In the genomic region with DNA sequence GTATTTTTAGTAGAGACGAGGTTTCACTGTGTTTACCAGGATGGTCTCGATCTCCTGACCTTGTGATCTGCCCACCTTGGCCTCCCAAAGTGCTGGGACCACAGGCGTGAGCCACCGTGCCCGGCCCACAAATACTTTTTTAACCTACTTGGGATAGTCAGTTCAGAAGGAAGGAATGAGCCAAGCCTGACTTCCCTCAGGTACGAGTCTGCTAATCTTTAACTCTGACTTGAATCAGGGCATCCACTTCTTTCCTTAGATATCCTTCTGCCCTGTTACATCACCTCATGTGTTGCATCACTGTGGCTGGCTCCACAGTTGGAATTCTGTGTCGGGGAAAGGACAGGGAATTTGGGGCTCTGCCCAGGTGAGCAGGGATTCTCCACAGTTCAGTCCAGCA, we compare ENCODE assay signal across 1 cellular context.
TF ChIP-seq lines count a peak whose summit lies in the region.

No MANE protein-coding gene starts in this region.

TF ChIP-seq in HepG2, 621 proteins besides CTCF, POLR2A, EP300 and RAD21 (continued from another document and continues in another):
- no peak for TF ChIP-seq DZIP1 (CRISPR knock-in tag; IDR thresholded peaks at IDR 0.05)
- TF ChIP-seq YY1 (IDR thresholded peaks at IDR 0.05; ENCODE audit: insufficient read depth, insufficient replicate concordance, low read depth, low read length), result no peak
- no peak for TF ChIP-seq AHR (CRISPR knock-in tag; IDR thresholded peaks at IDR 0.05)
- TF ChIP-seq GPBP1L1 (CRISPR knock-in tag; IDR thresholded peaks at IDR 0.05), result no peak
- no peak for TF ChIP-seq MAFF (IDR thresholded peaks at IDR 0.05; ENCODE audit: low read depth, low read length)
- TF ChIP-seq ZNF432 (CRISPR knock-in tag; IDR thresholded peaks at IDR 0.05; ENCODE audit: borderline replicate concordance), result no peak
- no peak for TF ChIP-seq TCF12 (IDR thresholded peaks at IDR 0.05)
- TF ChIP-seq TCF12 (CRISPR knock-in tag; IDR thresholded peaks at IDR 0.05), result no peak
- TF ChIP-seq ZNF143 (CRISPR knock-in tag; IDR thresholded peaks at IDR 0.05), result no peak
- peak; percentile 78 for TF ChIP-seq RBAK (CRISPR knock-in tag; IDR thresholded peaks at IDR 0.05)
- no peak for TF ChIP-seq IKZF1 (IDR thresholded peaks at IDR 0.05)
- TF ChIP-seq ZNF768 (CRISPR knock-in tag; IDR thresholded peaks at IDR 0.05), result no peak
- no peak for TF ChIP-seq ZNF142 (CRISPR knock-in tag; IDR thresholded peaks at IDR 0.05)
- TF ChIP-seq STAT5B (CRISPR knock-in tag; IDR thresholded peaks at IDR 0.05), result no peak
- no peak for TF ChIP-seq HNRNPH1 (optimal IDR thresholded peaks at IDR 0.05; ENCODE audit: low read depth, low read length)
- TF ChIP-seq REXO4 (CRISPR knock-in tag; IDR thresholded peaks at IDR 0.05; ENCODE audit: borderline replicate concordance), result no peak
- TF ChIP-seq PAXIP1 (CRISPR knock-in tag; conservative IDR thresholded peaks at IDR 0.05), result peak; percentile 54
- no peak for TF ChIP-seq NAIF1 (CRISPR knock-in tag; IDR thresholded peaks at IDR 0.05; ENCODE audit: borderline replicate concordance)
- no peak for TF ChIP-seq ZBTB7B (CRISPR knock-in tag; IDR thresholded peaks at IDR 0.05)
- no peak for TF ChIP-seq ZFP90 (CRISPR knock-in tag; IDR thresholded peaks at IDR 0.05; ENCODE audit: borderline replicate concordance)
- TF ChIP-seq NFYB (CRISPR knock-in tag; IDR thresholded peaks at IDR 0.05), result no peak
- 0 out of 2 replicates have a peak, but pooled peaks have one; percentile 54 for TF ChIP-seq ZNF772 (CRISPR knock-in tag; IDR thresholded peaks at IDR 0.05)
- TF ChIP-seq SRF (IDR thresholded peaks at IDR 0.05; ENCODE audit: low read depth, low read length), result no peak
- TF ChIP-seq GATAD2A (CRISPR knock-in tag; IDR thresholded peaks at IDR 0.05), result peak; percentile 100
- TF ChIP-seq KAT7 (CRISPR knock-in tag; IDR thresholded peaks at IDR 0.05; ENCODE audit: borderline replicate concordance), result peak; percentile 32; the same call in 1 of the 2 replicates
- TF ChIP-seq SP4 (CRISPR knock-in tag; IDR thresholded peaks at IDR 0.05), result no peak
- TF ChIP-seq, protein P1, sequence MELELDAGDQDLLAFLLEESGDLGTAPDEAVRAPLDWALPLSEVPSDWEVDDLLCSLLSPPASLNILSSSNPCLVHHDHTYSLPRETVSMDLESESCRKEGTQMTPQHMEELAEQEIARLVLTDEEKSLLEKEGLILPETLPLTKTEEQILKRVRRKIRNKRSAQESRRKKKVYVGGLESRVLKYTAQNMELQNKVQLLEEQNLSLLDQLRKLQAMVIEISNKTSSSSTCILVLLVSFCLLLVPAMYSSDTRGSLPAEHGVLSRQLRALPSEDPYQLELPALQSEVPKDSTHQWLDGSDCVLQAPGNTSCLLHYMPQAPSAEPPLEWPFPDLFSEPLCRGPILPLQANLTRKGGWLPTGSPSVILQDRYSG (CRISPR knock-in tag; IDR thresholded peaks at IDR 0.05), result no peak
- no peak for TF ChIP-seq SRSF1 (optimal IDR thresholded peaks at IDR 0.05; ENCODE audit: low read depth, low read length)
- 0 out of 2 replicates have a peak, but pooled peaks have one; percentile 47 for TF ChIP-seq POGZ (CRISPR knock-in tag; IDR thresholded peaks at IDR 0.05)
- TF ChIP-seq FOXJ3 (CRISPR knock-in tag; IDR thresholded peaks at IDR 0.05; ENCODE audit: borderline replicate concordance), result peak; percentile 53; the same call in 1 of the 2 replicates
- no peak for TF ChIP-seq ZNF713 (CRISPR knock-in tag; IDR thresholded peaks at IDR 0.05)
- no peak for TF ChIP-seq MAZ (IDR thresholded peaks at IDR 0.05; ENCODE audit: borderline replicate concordance, low read depth, low read length)
- TF ChIP-seq MAZ (CRISPR knock-in tag; IDR thresholded peaks at IDR 0.05; ENCODE audit: low read depth), result 0 out of 2 replicates have a peak, but pooled peaks have one; percentile 40
- TF ChIP-seq ZNF235 (CRISPR knock-in tag; IDR thresholded peaks at IDR 0.05; ENCODE audit: borderline replicate concordance), result no peak
- no peak for TF ChIP-seq ZFY (CRISPR knock-in tag; IDR thresholded peaks at IDR 0.05)
- no peak for TF ChIP-seq NFIB (CRISPR knock-in tag; IDR thresholded peaks at IDR 0.05; ENCODE audit: borderline replicate concordance)
- TF ChIP-seq TOPORS (CRISPR knock-in tag; IDR thresholded peaks at IDR 0.05), result no peak
- no peak for TF ChIP-seq TAF15 (IDR thresholded peaks at IDR 0.05; ENCODE audit: low read depth, low read length, poor library complexity, severe bottlenecking)
- TF ChIP-seq ZNF547 (CRISPR knock-in tag; IDR thresholded peaks at IDR 0.05), result no peak
- no peak for TF ChIP-seq NCOR1 (IDR thresholded peaks at IDR 0.05; ENCODE audit: borderline replicate concordance, low read length)
- TF ChIP-seq RELA (CRISPR knock-in tag; IDR thresholded peaks at IDR 0.05), result 0 out of 2 replicates have a peak, but pooled peaks have one; percentile 39
- TF ChIP-seq ZNF784 (CRISPR knock-in tag; IDR thresholded peaks at IDR 0.05; ENCODE audit: borderline replicate concordance), result no peak
- TF ChIP-seq BRCA1 (CRISPR knock-in tag; IDR thresholded peaks at IDR 0.05), result no peak
- no peak for TF ChIP-seq SNAPC2 (CRISPR knock-in tag; IDR thresholded peaks at IDR 0.05)
- no peak for TF ChIP-seq SIN3B (IDR thresholded peaks at IDR 0.05; ENCODE audit: low read length)
- TF ChIP-seq MTF2 (CRISPR knock-in tag; IDR thresholded peaks at IDR 0.05; ENCODE audit: borderline replicate concordance), result no peak
- 0 out of 2 replicates have a peak, but pooled peaks have one; percentile 49 for TF ChIP-seq KLF9 (CRISPR knock-in tag; IDR thresholded peaks at IDR 0.05; ENCODE audit: low read depth)
- TF ChIP-seq, protein P2, sequence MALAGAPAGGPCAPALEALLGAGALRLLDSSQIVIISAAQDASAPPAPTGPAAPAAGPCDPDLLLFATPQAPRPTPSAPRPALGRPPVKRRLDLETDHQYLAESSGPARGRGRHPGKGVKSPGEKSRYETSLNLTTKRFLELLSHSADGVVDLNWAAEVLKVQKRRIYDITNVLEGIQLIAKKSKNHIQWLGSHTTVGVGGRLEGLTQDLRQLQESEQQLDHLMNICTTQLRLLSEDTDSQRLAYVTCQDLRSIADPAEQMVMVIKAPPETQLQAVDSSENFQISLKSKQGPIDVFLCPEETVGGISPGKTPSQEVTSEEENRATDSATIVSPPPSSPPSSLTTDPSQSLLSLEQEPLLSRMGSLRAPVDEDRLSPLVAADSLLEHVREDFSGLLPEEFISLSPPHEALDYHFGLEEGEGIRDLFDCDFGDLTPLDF (CRISPR knock-in tag; IDR thresholded peaks at IDR 0.05), result no peak
- no peak for TF ChIP-seq TRIM24 (CRISPR knock-in tag; IDR thresholded peaks at IDR 0.05)
- TF ChIP-seq ZBTB8A (CRISPR knock-in tag; IDR thresholded peaks at IDR 0.05; ENCODE audit: borderline replicate concordance, low read depth), result no peak
- TF ChIP-seq NCOA2 (CRISPR knock-in tag; IDR thresholded peaks at IDR 0.05), result peak; percentile 85
- no peak for TF ChIP-seq SP140L (CRISPR knock-in tag; IDR thresholded peaks at IDR 0.05; ENCODE audit: borderline replicate concordance)
- no peak for TF ChIP-seq ZNF766 (CRISPR knock-in tag; IDR thresholded peaks at IDR 0.05; ENCODE audit: borderline replicate concordance)
- TF ChIP-seq HHEX (CRISPR knock-in tag; IDR thresholded peaks at IDR 0.05), result no peak
- no peak for TF ChIP-seq ZIK1 (CRISPR knock-in tag; IDR thresholded peaks at IDR 0.05; ENCODE audit: borderline replicate concordance, low read depth)
- TF ChIP-seq ZMYM4 (CRISPR knock-in tag; IDR thresholded peaks at IDR 0.05), result peak; percentile 88
